Comparison of ENCODE assay signal across 8 cellular contexts in the genomic region with DNA sequence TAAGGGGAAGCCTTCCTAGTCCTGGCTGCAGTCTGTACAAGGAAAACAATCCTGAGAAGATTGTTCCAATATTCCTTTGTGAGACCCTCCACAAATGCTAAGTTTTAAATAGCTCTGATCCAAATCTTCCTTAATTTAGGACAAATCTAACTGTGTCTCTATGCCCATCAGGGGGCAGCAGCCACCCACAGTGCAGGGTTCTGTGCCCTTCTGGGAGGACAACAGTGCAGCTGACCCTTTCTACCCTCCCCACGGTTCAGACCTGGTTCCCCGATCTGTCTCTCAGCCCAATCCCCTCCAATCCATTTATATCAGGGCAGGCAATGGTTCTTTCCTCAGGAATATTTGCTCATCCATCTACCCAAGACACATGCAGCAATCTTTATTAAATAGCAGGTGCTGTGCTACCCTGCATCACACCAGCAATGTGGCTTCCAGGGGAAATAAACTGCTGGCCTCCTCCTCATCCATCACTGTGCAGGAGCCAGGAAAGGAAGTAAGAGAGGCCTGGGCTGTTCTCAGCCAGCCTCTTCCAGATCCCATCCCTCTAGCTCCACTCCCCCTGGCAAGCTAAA. TPM values are rescaled to one million over a fixed set of nuclear protein-coding genes. Genes with fewer than 3 reads are reported as not detected.
DNase-seq lines count a peak whose midpoint lies in the region; ATAC-seq, FAIRE-seq and TF ChIP-seq lines count a peak whose summit lies in the region.

No MANE protein-coding gene starts in this region.

- H3K9me3 ChIP-seq in keratinocyte (ENCODE audit: control insufficient read depth, low read depth, low read length): no peaks in the 10 kb centered on the region

- FAIRE-seq in HTR-8/SVneo (lab: Jason Lieb, UNC): no peak
- no peak for FAIRE-seq in keratinocyte (lab: Jason Lieb, UNC)

- H3K4me3 ChIP-seq in astrocyte of the spinal cord (ENCODE audit: low read depth, low read length): no peak overlapping the region
- H3K4me3 ChIP-seq in keratinocyte (ENCODE audit: control insufficient read depth in 2 of 3, extremely low read depth in 1 of 3, insufficient read depth in 2 of 3, low read depth in 1 of 3, low read length in 3 of 3): no peak overlapping the region

- dilution Hi-C loops in keratinocyte (cut with MboI; ENCODE audit: extremely low pct_ligation_motif_present, low sequenced_read_pairs): no loop called here

- peak; percentile 66 for TF ChIP-seq CTCF in astrocyte of the spinal cord (IDR thresholded peaks at IDR 0.05; ENCODE audit: low read depth, low read length)
- TF ChIP-seq CTCF in keratinocyte (optimal IDR thresholded peaks at IDR 0.05 in 1 of 3, IDR thresholded peaks at IDR 0.05 in 1 of 3, conservative IDR thresholded peaks at IDR 0.05 in 1 of 3; ENCODE audit: extremely low read depth in 1 of 3, insufficient read depth in 2 of 3, low read length in 3 of 3): peak; percentile 84 to 93 (median 90)

- no peak overlapping the region for H3K27ac ChIP-seq in keratinocyte (ENCODE audit: control insufficient read depth, insufficient read depth, low read length)

- DNase-seq in COLO829 (ENCODE audit: low spot score) (peak; percentile 91), HTR-8/SVneo (ENCODE audit: insufficient read length, low spot score) (peak; percentile 40), SK-MEL-5 (ENCODE audit: low read depth, low spot score) (peak; percentile 85), astrocyte of the spinal cord (ENCODE audit: low read depth, low spot score) (peak; percentile 39), keratinocyte (ENCODE audit: low read depth, low spot score) (no peak), GOT3 (lab: John Stamatoyannopoulos, UW) (no peak)
- DNase-seq in stimulated activated naive CD4-positive, alpha-beta T cell (lab: John Stamatoyannopoulos, UW): peak in 5 of 6 experiments; percentile 4 to 44 (median 18)

- H3K4me2 ChIP-seq in keratinocyte (ENCODE audit: control insufficient read depth, extremely low read depth, insufficient read depth, low read depth, low read length): no peak overlapping the region

- no peak for ATAC-seq in GM19463 (IDR thresholded peaks at IDR 0.05; ENCODE audit: unreplicated experiment)

- no peaks in the 10 kb centered on the region for H3K36me3 ChIP-seq in keratinocyte (ENCODE audit: control insufficient read depth in 2 of 2, extremely low read depth in 1 of 2, insufficient read depth in 2 of 2, low read length in 2 of 2)

- peaks cover 9% of the 10 kb centered on the region for H3K79me2 ChIP-seq in keratinocyte (ENCODE audit: control insufficient read depth, insufficient read depth, low read length)

- H3K4me1 ChIP-seq in keratinocyte (ENCODE audit: control insufficient read depth, extremely low read depth, insufficient read depth, low read length): peaks cover 7% of the 10 kb centered on the region

- no peak overlapping the region for H3K9ac ChIP-seq in keratinocyte (ENCODE audit: control insufficient read depth, extremely low read depth, insufficient read depth, low read length)

- in situ Hi-C loops in SK-MEL-5 (cut with HindIII; ENCODE audit: low pct_unique_long_range_greater_than_20kb, low sequenced_read_pairs): no loop called here
- in situ Hi-C loops in astrocyte of the spinal cord (cut with HindIII; ENCODE audit: low sequenced_read_pairs): no loop called here

- peaks cover 33% of the 10 kb centered on the region for H3K27me3 ChIP-seq in keratinocyte (ENCODE audit: control insufficient read depth, extremely low read depth, insufficient read depth, low read length)

- H4K20me1 ChIP-seq in keratinocyte (ENCODE audit: control insufficient read depth, extremely low read depth, insufficient read depth, low read length): no peaks in the 10 kb centered on the region

- H2AFZ ChIP-seq in keratinocyte (ENCODE audit: control insufficient read depth, low read length): no peak overlapping the region

- H3K9me1 ChIP-seq in keratinocyte (ENCODE audit: control insufficient read depth, extremely low read depth, insufficient read depth, low read length): no peaks in the 10 kb centered on the region

RNA-seq across cellular contexts. Expression of gene RBM28, which starts 4.0 kb away (rescaled TPM):
- total RNA-seq in SK-MEL-5 (2014; rRNA removed; shearing (Covaris generic)): 51.5 and 52.7 TPM in 2 replicates
- 55.1 and 55.7 TPM in 2 replicates for polyA plus RNA-seq in SK-MEL-5 (2015; cell fraction: cytosol; rRNA removed)
- polyA plus RNA-seq in SK-MEL-5 (2015; cell fraction: nucleus; rRNA removed): 290 and 296 TPM in 2 replicates
- polyA plus RNA-seq in keratinocyte: 16.7 to 36.4 TPM (median 30.4 TPM) in 3 replicates
- polyA plus RNA-seq in keratinocyte (2011; ENCODE audit: low read depth): 36.5 TPM
- polyA plus RNA-seq in keratinocyte (2011; cell fraction: cytosol; rRNA removed): 16.6 and 19.4 TPM in 2 replicates
- 54.0 and 67.1 TPM in 2 replicates for polyA plus RNA-seq in keratinocyte (2011; cell fraction: nucleus; rRNA removed)
- 29.8 and 40.8 TPM in 2 replicates for polyA plus RNA-seq in keratinocyte (2012; ENCODE audit: low replicate concordance)
- 4.2 to 10.5 TPM (median 6.3 TPM) in 3 replicates for polyA minus RNA-seq in keratinocyte
- polyA minus RNA-seq in keratinocyte (2011; cell fraction: cytosol; rRNA and poly(A)+ RNA removed): 15.3 TPM
- polyA minus RNA-seq in keratinocyte (2011; cell fraction: nucleus; rRNA and poly(A)+ RNA removed): 8.0 and 19.0 TPM in 2 replicates

RNA-seq across cellular contexts. Expression of gene PRRT4, which starts 13.8 kb away (rescaled TPM):
- 0.37 and 0.85 TPM in 2 replicates for total RNA-seq in SK-MEL-5 (2014; rRNA removed; shearing (Covaris generic))
- 3.1 and 4.1 TPM in 2 replicates for polyA plus RNA-seq in SK-MEL-5 (2015; cell fraction: cytosol; rRNA removed)
- polyA plus RNA-seq in SK-MEL-5 (2015; cell fraction: nucleus; rRNA removed): 10.4 and 19.5 TPM in 2 replicates
- 0.12 to 0.23 TPM (median 0.12 TPM) in 3 replicates for polyA plus RNA-seq in keratinocyte
- polyA plus RNA-seq in keratinocyte (2011; ENCODE audit: low read depth): not detected
- 0.08 and 0.10 TPM in 2 replicates for polyA plus RNA-seq in keratinocyte (2011; cell fraction: cytosol; rRNA removed)
- polyA plus RNA-seq in keratinocyte (2011; cell fraction: nucleus; rRNA removed): 0.59 and 0.79 TPM in 2 replicates
- polyA plus RNA-seq in keratinocyte (2012; ENCODE audit: low replicate concordance): 0.18 and 0.76 TPM in 2 replicates
- polyA minus RNA-seq in keratinocyte: not detected in 3 replicates
- polyA minus RNA-seq in keratinocyte (2011; cell fraction: cytosol; rRNA and poly(A)+ RNA removed): not detected
- 0.54 TPM in 1 of 2 replicates, not detected in the other for polyA minus RNA-seq in keratinocyte (2011; cell fraction: nucleus; rRNA and poly(A)+ RNA removed)

Comparison
In these comparisons a context has a peak if more than half of its experiments do, and no peak if none do; other contexts are left out.
1. DNase-seq: peak in COLO829 (single experiment), HTR-8/SVneo (single experiment), SK-MEL-5 (single experiment), astrocyte of the spinal cord (single experiment) and stimulated activated naive CD4-positive, alpha-beta T cell (5 of 6); none in keratinocyte (single experiment) and GOT3 (single experiment).